In genomic region chr1:17119076-17119743, GRCh38 we compare ENCODE assay signal across 8 cellular contexts. TPM values are rescaled to one million over a fixed set of nuclear protein-coding genes. Genes with fewer than 3 reads are reported as not detected.
DNase-seq lines count a peak whose midpoint lies in the region; ATAC-seq and TF ChIP-seq lines count a peak whose summit lies in the region.

Gene PADI2, minus strand, starts transcription at chr1:17119451. Its CDS starts 80 bp downstream, at chr1:17119371.

- peaks cover 93 to 95% of the 10 kb centered on the region in 2 experiments for H3K4me1 ChIP-seq in neutrophil (ENCODE audit: control insufficient read depth in 1 of 2, insufficient read depth in 1 of 2, low read depth in 1 of 2, low read length in 1 of 2)
- peaks cover 16% of the 10 kb centered on the region for H3K4me1 ChIP-seq in suprapubic skin

- WGBS in suprapubic skin = 1% methylated on average over 17 of the region's 58 CpGs

- H3K9me3 ChIP-seq in neutrophil (no peaks in the 10 kb centered on the region), suprapubic skin (no peaks in the 10 kb centered on the region)

- H3K27ac ChIP-seq in neutrophil (peak within 1 kb of the TSS; percentile 92), suprapubic skin (peak within 1 kb of the TSS; percentile 5)

- no peak for TF ChIP-seq POLR2A in suprapubic skin (IDR thresholded peaks at IDR 0.05)

- H3K27me3 ChIP-seq in neutrophil = no peaks in the 10 kb centered on the region
- peaks cover 52% of the 10 kb centered on the region for H3K27me3 ChIP-seq in suprapubic skin

- no peak for TF ChIP-seq EP300 in suprapubic skin (IDR thresholded peaks at IDR 0.05)

- ATAC-seq in HG02938 (IDR thresholded peaks at IDR 0.05; ENCODE audit: unreplicated experiment) = peak; percentile 47
- ATAC-seq in GM19324 (IDR thresholded peaks at IDR 0.05; ENCODE audit: low FRiP score, unreplicated experiment) = no peak

- H3K36me3 ChIP-seq in neutrophil (peaks cover 28% of the 10 kb centered on the region), suprapubic skin (no peaks in the 10 kb centered on the region)

- H3K4me3 ChIP-seq in neutrophil (ENCODE audit: low read depth in 1 of 2, low read length in 1 of 2) (peak within 1 kb of the TSS; percentile 91 to 98), suprapubic skin (peak within 1 kb of the TSS; percentile 42)

- DNase-seq in DMS53 treated with DMSO at 0.1 percent for 48 hours (lab: John Stamatoyannopoulos, UW; ENCODE audit: unreplicated experiment) (peak; percentile 66), OCI-M1 (lab: John Stamatoyannopoulos, UW) (peak; percentile 4), germinal center (ENCODE audit: low spot score) (peak; percentile 94), suprapubic skin (ENCODE audit: low spot score in 2 of 2) (no peak)
- peak; percentile 24 for DNase-seq in activated effector memory CD4-positive, alpha-beta T cell treated with Interleukin-2 at 50 U/mL for 16 hours

- peak; percentile 35 for TF ChIP-seq CTCF in neutrophil (IDR thresholded peaks at IDR 0.05)
- TF ChIP-seq CTCF in suprapubic skin (IDR thresholded peaks at IDR 0.05) = no peak

RNA-seq across cellular contexts. Expression of gene PADI2, which starts in this region (rescaled TPM):
- 10 to 100 TPM; 15.4 to 27.2 (median 18.6) TPM for total RNA-seq in suprapubic skin

Comparison
In these comparisons a context has a peak if more than half of its experiments do, and no peak if none do; other contexts are left out.
1. DNase-seq: peak in DMS53 treated with DMSO at 0.1 percent for 48 hours (single experiment), OCI-M1 (single experiment), activated effector memory CD4-positive, alpha-beta T cell treated with Interleukin-2 at 50 U/mL for 16 hours (single experiment) and germinal center (single experiment); none in suprapubic skin (0 of 2).